9 cellular contexts compared by ENCODE assay signal in the genomic region with DNA sequence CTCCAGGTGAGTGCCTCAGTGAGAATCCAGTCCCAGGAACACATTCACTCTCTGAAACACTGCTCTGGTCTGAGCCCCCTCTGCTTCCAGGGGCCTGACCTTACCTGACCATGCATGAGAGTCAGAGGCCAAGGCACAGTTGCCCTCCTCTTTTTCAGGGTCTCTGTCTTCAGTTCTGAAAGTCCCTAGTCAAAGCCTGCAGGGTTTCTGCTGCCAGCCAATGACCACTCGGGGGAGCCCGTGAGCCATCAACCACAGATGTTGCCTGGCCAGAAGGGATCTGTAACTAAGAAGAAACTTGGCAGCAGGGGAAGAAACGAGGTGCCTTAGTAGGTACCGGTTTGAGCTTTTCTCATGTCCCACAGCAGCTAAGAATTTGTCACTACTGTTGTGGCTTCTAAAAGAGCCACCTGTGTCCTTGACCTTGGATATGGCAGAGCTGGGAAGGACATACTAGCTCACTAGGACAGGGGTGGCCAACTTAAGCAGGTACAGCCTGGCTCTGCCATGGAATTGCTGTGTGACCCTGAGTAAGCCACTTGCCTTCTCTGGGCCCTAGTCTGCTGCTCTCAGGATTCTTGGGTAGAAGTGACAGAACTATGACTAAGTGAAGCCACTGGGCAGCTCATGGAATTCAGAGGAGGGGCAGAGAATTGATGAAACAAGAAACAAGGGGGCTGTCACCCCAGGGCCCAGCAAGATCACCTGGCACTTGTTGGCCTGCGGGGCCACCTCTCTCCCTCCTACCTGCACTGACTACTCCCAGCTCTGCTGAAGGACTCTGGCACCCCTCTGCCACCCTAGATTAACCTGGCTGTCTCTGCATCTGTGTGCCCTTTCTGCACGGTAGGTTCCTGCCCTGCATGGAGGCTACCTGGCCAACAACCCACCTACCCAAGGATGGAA.
DNase-seq lines count a peak whose midpoint lies in the region; ATAC-seq and TF ChIP-seq lines count a peak whose summit lies in the region.
"Had no signal": no experiment of that assay in that cellular context is flagged by ENCODE, and none has a peak within 500 bp of the region (broad histone marks: within the 10 kb centered on the region; RNA-seq: fewer than 3 reads in every experiment).

No MANE protein-coding gene starts in this region.

- no peak overlapping the region for H4K12ac ChIP-seq in trophoblast cell (ENCODE audit: low read depth, low read length)

- no peak overlapping the region for H2BK5ac ChIP-seq in trophoblast cell (ENCODE audit: low read depth, low read length, poor library complexity)

- H3K36me3 ChIP-seq in trophoblast cell (ENCODE audit: control insufficient read depth in 1 of 2, insufficient read depth in 2 of 2, low read length in 2 of 2) (no peaks in the 10 kb centered on the region), upper lobe of left lung (no peaks in the 10 kb centered on the region)
- H3K36me3 ChIP-seq: neutrophil had no signal

- no peaks in the 10 kb centered on the region for H3K9me3 Mint-ChIP-seq in activated naive CD4-positive, alpha-beta T cell treated with anti-CD3 and anti-CD28 coated beads, Interleukin-2, amount 10 ng/mL, durations not matched to agents 7 days and 5 days

- no peaks in the 10 kb centered on the region for H3K9me3 ChIP-seq in trophoblast cell (ENCODE audit: insufficient read depth, low read depth, low read length)
- H3K9me3 ChIP-seq in upper lobe of left lung: no peaks in the 10 kb centered on the region
- H3K9me3 ChIP-seq: neutrophil had no signal

- CTCF ChIA-PET in RWPE1 (lab: Yijun Ruan, JAX): interaction anchor here (0.5 to 5.0 kb wide), 22 partner anchors 10 to 895 kb away, joined by 3 to 23 read pairs (median 3); partner anchors contain the start of gene CHST15
- CTCF ChIA-PET in activated naive CD4-positive, alpha-beta T cell treated with anti-CD3 and anti-CD28 coated beads, Interleukin-2, amount 10 ng/mL, durations not matched to agents 7 days and 5 days (lab: Charles Lee): interaction anchor here (0.6 to 2.7 kb wide), 14 partner anchors 9 to 855 kb away, joined by 3 to 9 read pairs (median 4); no protein-coding TSS in a partner anchor

- intact Hi-C loops in head of caudate nucleus (cut with DNase I): loop anchor here (2.0 to 10.0 kb wide), 2 partner anchors 384 to 802 kb away; no protein-coding TSS in a partner anchor

- TF ChIP-seq CTCF in RWPE1 (conservative IDR thresholded peaks at IDR 0.05; ENCODE audit: low read depth): peak; percentile 87
- TF ChIP-seq CTCF in upper lobe of left lung (IDR thresholded peaks at IDR 0.05): peak in 5 of 6 experiments; percentile 57 to 69 (median 67)

- H3K14ac ChIP-seq in trophoblast cell (ENCODE audit: low read length): no peak overlapping the region

- H3K27me3 ChIP-seq in trophoblast cell (ENCODE audit: insufficient read depth, low read length): no peaks in the 10 kb centered on the region
- H3K27me3 ChIP-seq in upper lobe of left lung: no peaks in the 10 kb centered on the region

- no peaks in the 10 kb centered on the region for H3K4me1 Mint-ChIP-seq in activated naive CD4-positive, alpha-beta T cell treated with anti-CD3 and anti-CD28 coated beads, Interleukin-2, amount 10 ng/mL, durations not matched to agents 7 days and 5 days

- no peaks in the 10 kb centered on the region for H3K79me2 ChIP-seq in trophoblast cell (ENCODE audit: control insufficient read depth, insufficient read depth, low read length, poor library complexity)

- no peak overlapping the region for H3K4me3 ChIP-seq in Jurkat, Clone E6-1 (ENCODE audit: low read length)
- H3K4me3 ChIP-seq in trophoblast cell (ENCODE audit: low read depth, low read length) (no peak overlapping the region), upper lobe of left lung (no peak overlapping the region)

- H3K4ac ChIP-seq in trophoblast cell (ENCODE audit: low read depth, low read length): no peak overlapping the region

- no CpG with 5 or more reads among the region's 6 CpGs for WGBS in trophoblast cell (ENCODE audit: extremely low coverage, insufficient coverage, insufficient read length)
- WGBS in upper lobe of left lung, 2 donors: 29 to 30% methylated on average over 3 to 6 of the region's 6 CpGs

- no peak overlapping the region for H3K27ac ChIP-seq in RWPE1
- H3K27ac ChIP-seq in trophoblast cell (ENCODE audit: low read depth, low read length): no peak overlapping the region
- no peak overlapping the region for H3K27ac ChIP-seq in upper lobe of left lung
- H3K27ac ChIP-seq: neutrophil had no signal

- DNase-seq in NCI-H446 (lab: John Stamatoyannopoulos, UW) (peak; percentile 10 to 45), NCI-H446 treated with DMSO at 0.1 percent for 48 hours (lab: John Stamatoyannopoulos, UW) (no peak), RWPE1 (ENCODE audit: low spot score) (peak; percentile 80), head of caudate nucleus (peak; percentile 57 to 92 (median 86)), trophoblast cell (peak; percentile 60 to 81), upper lobe of left lung (peak in 1 of 2 donors; percentile 69)
- DNase-seq in Jurkat, Clone E6-1 (ENCODE audit: low read depth, low spot score): peak; percentile 60
- DNase-seq in activated naive CD4-positive, alpha-beta T cell treated with anti-CD3 and anti-CD28 coated beads, Interleukin-2, amount 10 ng/mL, durations not matched to agents 7 days and 5 days: peak; percentile 77

- H3K27ac Mint-ChIP-seq in activated naive CD4-positive, alpha-beta T cell treated with anti-CD3 and anti-CD28 coated beads, Interleukin-2, amount 10 ng/mL, durations not matched to agents 7 days and 5 days: no peak overlapping the region

- no peak overlapping the region for H3K18ac ChIP-seq in trophoblast cell (ENCODE audit: low read length)

- H2BK120ac ChIP-seq in trophoblast cell (ENCODE audit: insufficient read depth, low read length, poor library complexity): no peak overlapping the region

- peaks cover 2 to 6% of the 10 kb centered on the region in 2 experiments for H3K4me1 ChIP-seq in trophoblast cell (ENCODE audit: control insufficient read depth in 1 of 2, insufficient read depth in 2 of 2, low read length in 2 of 2)
- peaks cover 0 to 7% (median 2%) of the 10 kb centered on the region in 4 donors for H3K4me1 ChIP-seq in upper lobe of left lung

- H3K23ac ChIP-seq in trophoblast cell (ENCODE audit: low read length): no peak overlapping the region

- H2BK12ac ChIP-seq in trophoblast cell (ENCODE audit: low read length): no peak overlapping the region

- no peak overlapping the region for H2AFZ ChIP-seq in trophoblast cell (ENCODE audit: insufficient read depth, low read length, poor library complexity)

- TF ChIP-seq POLR2A in upper lobe of left lung (IDR thresholded peaks at IDR 0.05): no peak

- H3K4me3 Mint-ChIP-seq in activated naive CD4-positive, alpha-beta T cell treated with anti-CD3 and anti-CD28 coated beads, Interleukin-2, amount 10 ng/mL, durations not matched to agents 7 days and 5 days: no peak overlapping the region

- H3K79me1 ChIP-seq in trophoblast cell (ENCODE audit: low read length): no peaks in the 10 kb centered on the region

- peak; percentile 58 to 79 for ATAC-seq in upper lobe of left lung (ENCODE audit: low FRiP score in 2 of 2)

- no peak overlapping the region for H4K91ac ChIP-seq in trophoblast cell (ENCODE audit: low read depth, low read length)

- no peak for TF ChIP-seq EP300 in upper lobe of left lung (IDR thresholded peaks at IDR 0.05)

- POLR2A ChIA-PET in RWPE1 (lab: Yijun Ruan, JAX; ENCODE audit: low non-redundant PET): no interaction called here

- no peak overlapping the region for H3K4me2 ChIP-seq in trophoblast cell (ENCODE audit: low read length)

- no peak overlapping the region for H2AK5ac ChIP-seq in trophoblast cell (ENCODE audit: low read length)

- no peak overlapping the region for H3K9ac ChIP-seq in trophoblast cell (ENCODE audit: low read length)

- no peak overlapping the region for H4K8ac ChIP-seq in trophoblast cell (ENCODE audit: low read depth, low read length)

- no peaks in the 10 kb centered on the region for H3K36me3 Mint-ChIP-seq in activated naive CD4-positive, alpha-beta T cell treated with anti-CD3 and anti-CD28 coated beads, Interleukin-2, amount 10 ng/mL, durations not matched to agents 7 days and 5 days

- H3K27me3 Mint-ChIP-seq in activated naive CD4-positive, alpha-beta T cell treated with anti-CD3 and anti-CD28 coated beads, Interleukin-2, amount 10 ng/mL, durations not matched to agents 7 days and 5 days: peaks cover 44% of the 10 kb centered on the region
